8 cellular contexts compared by ENCODE assay signal in genomic region chr22:21947040-21948014, GRCh38. TPM values are rescaled to one million over a fixed set of nuclear protein-coding genes. Genes with fewer than 3 reads are reported as not detected.
DNase-seq lines count a peak whose midpoint lies in the region; ATAC-seq and TF ChIP-seq lines count a peak whose summit lies in the region.

No MANE protein-coding gene starts in this region.

- H3K4me1 Mint-ChIP-seq in nephron progenitor cell, result peaks cover 32% of the 10 kb centered on the region

- TF ChIP-seq CTCF in choroid plexus epithelial cell (conservative IDR thresholded peaks at IDR 0.05; ENCODE audit: low read depth, low read length), result peak; percentile 74
- TF ChIP-seq CTCF in nephron progenitor cell (IDR thresholded peaks at IDR 0.05), result peak; percentile 49

- H3K36me3 Mint-ChIP-seq in nephron progenitor cell (ENCODE audit: low read depth), result peaks cover 14% of the 10 kb centered on the region

- peak overlapping the region; percentile 97 for H3K4me2 ChIP-seq in BLaER1

- H3K4me3 ChIP-seq in BLaER1, result no peak overlapping the region
- no peak overlapping the region for H3K4me3 ChIP-seq in choroid plexus epithelial cell (ENCODE audit: low read depth, low read length)

- no peak overlapping the region for H3K4me3 Mint-ChIP-seq in nephron progenitor cell

- no peak for ATAC-seq in HG02840 (IDR thresholded peaks at IDR 0.05; ENCODE audit: low FRiP score, unreplicated experiment)
- no peak for ATAC-seq in GM19397 (IDR thresholded peaks at IDR 0.05; ENCODE audit: unreplicated experiment)

- H3K9ac ChIP-seq in BLaER1, result peak overlapping the region; percentile 27

- DNase-seq in LHCN-M2 (ENCODE audit: low read depth) (peak; percentile 72), choroid plexus epithelial cell (ENCODE audit: low read depth) (peak; percentile 72), nephron progenitor cell (no peak), retina (no peak), ecto neural progenitor cell (ENCODE audit: low spot score) (no peak)

- H3K9me3 ChIP-seq in BLaER1, result no peaks in the 10 kb centered on the region

- peak overlapping the region; percentile 74 for H3K27ac ChIP-seq in BLaER1

- H3K27ac Mint-ChIP-seq in nephron progenitor cell, result peak overlapping the region; percentile 58

- peaks cover 98% of the 10 kb centered on the region for H3K4me1 ChIP-seq in BLaER1

- peaks cover 28% of the 10 kb centered on the region for H3K36me3 ChIP-seq in BLaER1

- no peaks in the 10 kb centered on the region for H3K27me3 Mint-ChIP-seq in nephron progenitor cell (ENCODE audit: low read depth, poor library complexity)

- H3K9me3 Mint-ChIP-seq in nephron progenitor cell, result no peaks in the 10 kb centered on the region

- H4K20me1 ChIP-seq in BLaER1, result no peaks in the 10 kb centered on the region; the same call in 1 of the 2 replicates

- no peaks in the 10 kb centered on the region for H3K27me3 ChIP-seq in BLaER1

RNA-seq across cellular contexts. Expression of gene PPM1F, which starts 5.3 kb away (rescaled TPM):
- 157 and 184 TPM in 2 replicates for total RNA-seq in LHCN-M2 (2014; rRNA removed)
- 49.9 TPM for polyA plus RNA-seq in LHCN-M2 (2012)

RNA-seq across cellular contexts. Expression of gene TOP3B, which starts 35.3 kb away (rescaled TPM):
- total RNA-seq in LHCN-M2 (2014; rRNA removed), result 25.2 and 27.4 TPM in 2 replicates
- polyA plus RNA-seq in LHCN-M2 (2012), result 10.6 TPM

Comparison
In these comparisons a context has a peak if more than half of its experiments do, and no peak if none do; other contexts are left out.
1. DNase-seq: peak in LHCN-M2 (single experiment) and choroid plexus epithelial cell (single experiment); none in nephron progenitor cell (single experiment), retina (single experiment) and ecto neural progenitor cell (single experiment).